In genomic region chr19:30096596-30097370, GRCh38 we compare ENCODE assay signal across 23 cellular contexts.
DNase-seq lines count a peak whose midpoint lies in the region; ATAC-seq, FAIRE-seq and TF ChIP-seq lines count a peak whose summit lies in the region.
"Had no signal": no experiment of that assay in that cellular context is flagged by ENCODE, and none has a peak within 500 bp of the region (broad histone marks: within the 10 kb centered on the region; RNA-seq: fewer than 3 reads in every experiment).

No MANE protein-coding gene starts in this region.

- TF ChIP-seq POLR2A in IMR-90 (IDR thresholded peaks at IDR 0.05; ENCODE audit: low read depth, low read length), result no peak
- no peak for TF ChIP-seq POLR2A in spleen (IDR thresholded peaks at IDR 0.05)
- no peak for TF ChIP-seq POLR2A in erythroblast (IDR thresholded peaks at IDR 0.05; ENCODE audit: low read length)

- H3K23ac ChIP-seq in IMR-90 (ENCODE audit: low read depth, low read length), result no peak overlapping the region

- H3K9me1 ChIP-seq in IMR-90 (ENCODE audit: insufficient read depth, low read length), result no peaks in the 10 kb centered on the region

- no peak overlapping the region for H3K4ac ChIP-seq in IMR-90 (ENCODE audit: low read depth, low read length)

- H2BK20ac ChIP-seq in IMR-90 (ENCODE audit: low read depth, low read length), result no peak overlapping the region

- FAIRE-seq in kidney (lab: Jason Lieb, UNC), result no peak
- FAIRE-seq: A204.1, GM12878 had no signal

- no peaks in the 10 kb centered on the region for H4K20me1 ChIP-seq in IMR-90 (ENCODE audit: insufficient read depth, low read length)

- H2AK9ac ChIP-seq in IMR-90 (replicated peaks; ENCODE audit: low read depth, low read length, poor library complexity), result peak overlapping the region; percentile 5

- H3K4me3 ChIP-seq in HEK293 (ENCODE audit: low read depth, low read length) (no peak overlapping the region), IMR-90 (ENCODE audit: insufficient read depth, low read depth, low read length) (no peak overlapping the region), kidney (ENCODE audit: low read length in 2 of 2) (no peak overlapping the region), spleen (no peak overlapping the region)
- H3K4me3 ChIP-seq: GM12878 had no signal

- no peak overlapping the region for H2BK15ac ChIP-seq in IMR-90 (ENCODE audit: low read depth, low read length)

- CTCF ChIA-PET in HEK293 (lab: Yijun Ruan, JAX) (interaction anchor here (0.8 to 1.3 kb wide), 4 partner anchors 9 to 570 kb away, joined by 3 to 4 read pairs (median 4); no protein-coding TSS in a partner anchor), IMR-90 (lab: Yijun Ruan, JAX) (no interaction called here)

- in situ Hi-C loops in IMR-90 (cut with MboI; ENCODE audit: low sequenced_read_pairs), result no loop called here

- H3K27ac ChIP-seq in HEK293 (ENCODE audit: extremely low read depth, low read depth, low read length), result no peak overlapping the region
- H3K27ac ChIP-seq in IMR-90 (ENCODE audit: insufficient read depth, low read length), result no peak overlapping the region
- no peak overlapping the region for H3K27ac ChIP-seq in kidney (ENCODE audit: low read depth in 2 of 2, low read length in 2 of 2)
- H3K27ac ChIP-seq in spleen, result no peak overlapping the region
- H3K27ac ChIP-seq in caudate nucleus (ENCODE audit: low read depth, low read length), result no peak overlapping the region

- H3K36me3 ChIP-seq in HEK293 (ENCODE audit: control insufficient read depth in 2 of 2, insufficient read depth in 1 of 2, low read length in 2 of 2) (no peaks in the 10 kb centered on the region), IMR-90 (ENCODE audit: control insufficient read depth, insufficient read depth, low read length) (no peaks in the 10 kb centered on the region), kidney (ENCODE audit: control insufficient read depth in 1 of 2, insufficient read depth in 2 of 2, low read length in 2 of 2) (no peaks in the 10 kb centered on the region), spleen (no peaks in the 10 kb centered on the region)
- H3K36me3 ChIP-seq: BE2C had no signal

- H4K8ac ChIP-seq in IMR-90 (ENCODE audit: low read depth in 2 of 2, low read length in 2 of 2), result no peak overlapping the region

- H3K18ac ChIP-seq in IMR-90 (ENCODE audit: low read depth, low read length), result no peak overlapping the region

- H4K5ac ChIP-seq in IMR-90 (ENCODE audit: low read depth, low read length), result no peak overlapping the region

- no peaks in the 10 kb centered on the region for H3K79me1 ChIP-seq in IMR-90 (ENCODE audit: low read depth in 1 of 2, low read length in 2 of 2)

- H4K91ac ChIP-seq in IMR-90 (ENCODE audit: insufficient read depth, low read depth, low read length), result no peak overlapping the region

- H3K4me2 ChIP-seq in IMR-90 (ENCODE audit: low read depth, low read length), result no peak overlapping the region

- POLR2A ChIA-PET in HEK293 (lab: Yijun Ruan, JAX), result interaction anchor here (0.6 kb wide), 1 partner anchor 574 kb away, joined by 4 read pairs; no protein-coding TSS in a partner anchor
- POLR2A ChIA-PET in IMR-90 (lab: Charles Lee; ENCODE audit: unreplicated experiment), result no interaction called here

- no peak for ATAC-seq in IMR-90 (ENCODE audit: low read depth)
- ATAC-seq: GM12878, HCT116 had no signal

- no peak overlapping the region for H2BK5ac ChIP-seq in IMR-90 (ENCODE audit: low read depth, low read length, poor library complexity, severe bottlenecking)

- BruUV-seq in IMR-90 (replicated peaks; lab: Mats Ljungman, UMichigan), result no TSS peak

- TF ChIP-seq RAD21 in IMR-90 (IDR thresholded peaks at IDR 0.05; ENCODE audit: low read length), result no peak

- H3K9ac ChIP-seq in IMR-90 (ENCODE audit: low read depth, low read length) (no peak overlapping the region), kidney (ENCODE audit: low read length in 2 of 2) (no peak overlapping the region)

- no peak overlapping the region for H3K56ac ChIP-seq in IMR-90 (ENCODE audit: extremely low read depth, insufficient read depth, low read length)

- H3K27me3 ChIP-seq in IMR-90 (ENCODE audit: control insufficient read depth, insufficient read depth, low read length) (no peaks in the 10 kb centered on the region), spleen (replicated peaks in 1 of 7) (no peaks in the 10 kb centered on the region)
- H3K27me3 ChIP-seq: BE2C had no signal

- WGBS in IMR-90 (ENCODE audit: extremely low coverage in 2 of 2, insufficient read length in 1 of 2), 2 experiments, result 0% methylated on average over 1 of the region's 19 CpGs; no CpG with 5 or more reads in 1 of the 2 experiments
- WGBS in spleen, 5 donors, result 85 to 92% (median 89%) methylated on average over 16 to 19 of the region's 19 CpGs

- no peak for TF ChIP-seq CTCF in HEK293 (tag by site-specific recombination; IDR thresholded peaks at IDR 0.05)
- TF ChIP-seq CTCF in IMR-90 (conservative IDR thresholded peaks at IDR 0.05; ENCODE audit: low read depth, low read length), result no peak
- no peak for TF ChIP-seq CTCF in kidney (IDR thresholded peaks at IDR 0.05; ENCODE audit: borderline replicate concordance, extremely low read depth, insufficient read depth)
- no peak for TF ChIP-seq CTCF in spleen (IDR thresholded peaks at IDR 0.05 in 8 of 11, conservative IDR thresholded peaks at IDR 0.05 in 3 of 11)

- H2BK120ac ChIP-seq in IMR-90 (ENCODE audit: low read depth, low read length), result no peak overlapping the region

- H2AK5ac ChIP-seq in IMR-90 (ENCODE audit: low read depth, low read length), result no peak overlapping the region

- H3K9me3 ChIP-seq in HEK293 (ENCODE audit: control insufficient read depth, insufficient read depth, low read depth, low read length), result no peaks in the 10 kb centered on the region
- no peaks in the 10 kb centered on the region; the same call in 1 of the 2 replicates for H3K9me3 ChIP-seq in IMR-90 (ENCODE audit: control insufficient read depth, insufficient read depth, low read length)
- H3K9me3 ChIP-seq in kidney (ENCODE audit: control insufficient read depth in 1 of 2, low read length in 2 of 2), result no peaks in the 10 kb centered on the region
- no peaks in the 10 kb centered on the region for H3K9me3 ChIP-seq in spleen
- H3K9me3 ChIP-seq: BE2C had no signal

- DNase-seq in IMR-90 (no peak), kidney (peak; percentile 69), spleen (peak; percentile 60), OCI-M2 (lab: John Stamatoyannopoulos, UW; ENCODE audit: unreplicated experiment) (no peak), erythroblast (lab: John Stamatoyannopoulos, UW) (no peak), caudate nucleus (lab: John Stamatoyannopoulos, UW) (no peak)
- DNase-seq in stimulated activated CD4-positive, alpha-beta T cell treated with anti-CD3 and anti-CD28 coated beads, Interleukin-4, amount 100 ng/mL, for 4 hours, result no peak
- DNase-seq: ACHN; BE2C; C1 segment of cervical spinal cord; CD4-positive, CD25-positive, alpha-beta regulatory T cell; CD8-positive, alpha-beta memory T cell; COR-L47; DMS 273 treated with DMSO at 0.1 percent for 48 hours; DMS53; DND-41; EL; GOT3; H7 had no signal

- dilution Hi-C loops in IMR-90 (cut with HindIII; ENCODE audit: low sequenced_read_pairs, unreplicated experiment), result no loop called here

- H2AFZ ChIP-seq in IMR-90 (replicated peaks; ENCODE audit: low read length, poor library complexity), result no peak overlapping the region

- intact Hi-C loops in IMR-90 (cut with micrococcal nuclease) (no loop called here), kidney (cut with DNase I) (no loop called here), spleen (cut with DNase I; ENCODE audit: low total_unique reads) (no loop called here)

- H3K4me1 ChIP-seq in HEK293 (ENCODE audit: control insufficient read depth, insufficient read depth, low read length) (no peaks in the 10 kb centered on the region), IMR-90 (ENCODE audit: control insufficient read depth, insufficient read depth, low read length) (no peaks in the 10 kb centered on the region), kidney (ENCODE audit: control insufficient read depth in 1 of 2, insufficient read depth in 1 of 2, low read depth in 1 of 2, low read length in 2 of 2) (no peaks in the 10 kb centered on the region), spleen (no peaks in the 10 kb centered on the region)
- H3K4me1 ChIP-seq: BE2C had no signal

- no peak overlapping the region for H3K14ac ChIP-seq in IMR-90 (replicated peaks; ENCODE audit: low read depth, low read length)

TF ChIP-seq in HEK293, 187 proteins besides CTCF, POLR2A, EP300 and RAD21 (continues in another document):
- no peak for TF ChIP-seq ZFP41 (tag by site-specific recombination; IDR thresholded peaks at IDR 0.05; ENCODE audit: borderline replicate concordance)

TF ChIP-seq in IMR-90, 13 proteins besides CTCF, POLR2A, EP300 and RAD21:
- no peak for TF ChIP-seq RCOR1 (IDR thresholded peaks at IDR 0.05; ENCODE audit: insufficient replicate concordance, low read length)
- TF ChIP-seq USF2 (IDR thresholded peaks at IDR 0.05; ENCODE audit: low read depth, low read length), result no peak
- no peak for TF ChIP-seq FOS (IDR thresholded peaks at IDR 0.05; ENCODE audit: low read depth, low read length)
- no peak for TF ChIP-seq MAZ (IDR thresholded peaks at IDR 0.05; ENCODE audit: borderline replicate concordance, low read depth, low read length)
- TF ChIP-seq RFX5 (IDR thresholded peaks at IDR 0.05; ENCODE audit: low read depth, low read length), result no peak
- no peak for TF ChIP-seq SMC3 (IDR thresholded peaks at IDR 0.05; ENCODE audit: low read depth, low read length)
- no peak for TF ChIP-seq ELK1 (IDR thresholded peaks at IDR 0.05; ENCODE audit: borderline replicate concordance, low read depth, low read length)
- no peak for TF ChIP-seq MAFK (IDR thresholded peaks at IDR 0.05; ENCODE audit: low read depth, low read length)
- no peak for TF ChIP-seq CHD1 (IDR thresholded peaks at IDR 0.05; ENCODE audit: low read depth, low read length)
- no peak for TF ChIP-seq BHLHE40 (IDR thresholded peaks at IDR 0.05; ENCODE audit: low read depth, low read length)

Comparison
In these comparisons a context has a peak if more than half of its experiments do, and no peak if none do; other contexts are left out.
1. DNase-seq: peak in kidney (single experiment) and spleen (single experiment); none in IMR-90 (single experiment), OCI-M2 (single experiment), stimulated activated CD4-positive, alpha-beta T cell treated with anti-CD3 and anti-CD28 coated beads, Interleukin-4, amount 100 ng/mL, for 4 hours (0 of 2), erythroblast (0 of 2) and caudate nucleus (0 of 61).